Comparison of ENCODE assay signal across 8 cellular contexts in genomic region chr12:6613015-6613775, GRCh38. TPM values are rescaled to one million over a fixed set of nuclear protein-coding genes. Genes with fewer than 3 reads are reported as not detected.
A peak's percentile ranks its signal among the peaks of the same experiment; 100 is the strongest.
DNase-seq lines count a peak whose midpoint lies in the region; ATAC-seq and TF ChIP-seq lines count a peak whose summit lies in the region.

No MANE protein-coding gene starts in this region.

- no peaks in the 10 kb centered on the region for H3K9me3 ChIP-seq in Loucy (ENCODE audit: insufficient read depth, low read depth, low read length)
- H3K9me3 ChIP-seq in liver (ENCODE audit: control insufficient read depth in 4 of 4, low read length in 3 of 4), result no peaks in the 10 kb centered on the region
- no peaks in the 10 kb centered on the region for H3K9me3 ChIP-seq in stomach

- H3K27me3 ChIP-seq in Loucy (ENCODE audit: insufficient read depth, low read length, poor library complexity, severe bottlenecking) (no peaks in the 10 kb centered on the region), liver (ENCODE audit: control insufficient read depth in 4 of 4, insufficient read depth in 4 of 4, low read length in 3 of 4) (no peaks in the 10 kb centered on the region), stomach (no peaks in the 10 kb centered on the region)

- no peak for TF ChIP-seq RAD21 in liver (IDR thresholded peaks at IDR 0.05)

- H3K36me3 ChIP-seq in Loucy (ENCODE audit: insufficient read depth, low read length) (no peaks in the 10 kb centered on the region), liver (ENCODE audit: control insufficient read depth in 4 of 4, insufficient read depth in 3 of 4, low read depth in 1 of 4, low read length in 3 of 4) (no peaks in the 10 kb centered on the region), stomach (no peaks in the 10 kb centered on the region)

- WGBS in liver, result 42% methylated on average over 17 of the region's 17 CpGs
- WGBS in stomach, 5 donors, result 0 to 4% (median 3%) methylated on average over 16 to 17 of the region's 17 CpGs

- no peaks in the 10 kb centered on the region for H3K9me2 ChIP-seq in Loucy (replicated peaks; ENCODE audit: low read depth, low read length)

- TF ChIP-seq CTCF in Loucy (conservative IDR thresholded peaks at IDR 0.05; ENCODE audit: low read length), result no peak
- no peak for TF ChIP-seq CTCF in liver (IDR thresholded peaks at IDR 0.05; ENCODE audit: low read depth, low read length, missing input control)
- peak in 1 of 7 experiments; percentile 5 for TF ChIP-seq CTCF in stomach (IDR thresholded peaks at IDR 0.05)

- H3F3A ChIP-seq in Loucy (ENCODE audit: low read depth), result peaks cover 47% of the 10 kb centered on the region

- H3K4me3 ChIP-seq in Loucy (ENCODE audit: low read length, poor library complexity, severe bottlenecking) (peak overlapping the region; percentile 69), liver (ENCODE audit: low read depth in 1 of 3, low read length in 3 of 3) (no peak overlapping the region), stomach (peak overlapping the region; percentile 15 to 37 (median 20))

- peak overlapping the region; percentile 93 for H3K9ac ChIP-seq in Loucy (ENCODE audit: low read depth, low read length, poor library complexity, severe bottlenecking)
- no peak overlapping the region for H3K9ac ChIP-seq in liver (ENCODE audit: low read depth in 1 of 2, low read length in 2 of 2)

- no peaks in the 10 kb centered on the region for H4K20me1 ChIP-seq in Loucy (ENCODE audit: insufficient read depth, low read length, poor library complexity, severe bottlenecking)

- TF ChIP-seq POLR2A in stomach (IDR thresholded peaks at IDR 0.05) (no peak), GM18505 (IDR thresholded peaks at IDR 0.05; ENCODE audit: borderline replicate concordance, extremely low read depth, insufficient read depth, insufficient read length) (no peak)

- ATAC-seq in GM18505 (IDR thresholded peaks at IDR 0.05; ENCODE audit: unreplicated experiment), result no peak
- no peak for ATAC-seq in GM18861 (IDR thresholded peaks at IDR 0.05; ENCODE audit: unreplicated experiment)

- H3K27ac ChIP-seq in liver (ENCODE audit: low read depth in 1 of 2, low read length in 2 of 2) (peak overlapping the region; percentile 36 to 61), stomach (peak overlapping the region; percentile 69 to 94 (median 91))

- H3K4me1 ChIP-seq in Loucy (ENCODE audit: insufficient read depth, low read length, poor library complexity, severe bottlenecking), result peaks cover 48% of the 10 kb centered on the region
- H3K4me1 ChIP-seq in liver (ENCODE audit: control insufficient read depth in 4 of 4, insufficient read depth in 4 of 4, low read length in 3 of 4), result peaks cover 13 to 19% (median 16%) of the 10 kb centered on the region in 4 donors
- peaks cover 29 to 48% (median 37%) of the 10 kb centered on the region in 4 donors for H3K4me1 ChIP-seq in stomach

- DNase-seq in DMS79 (lab: John Stamatoyannopoulos, UW) (peak; percentile 90), RPMI7951 (ENCODE audit: low read depth) (peak; percentile 89), dermis blood vessel endothelial cell (peak; percentile 43), stomach (peak; percentile 79)

- H3K79me2 ChIP-seq in Loucy (ENCODE audit: insufficient read depth, low read length), result 0 out of 2 replicates have a peak, but pooled peaks cover 4% of the 10 kb centered on the region

- no peak overlapping the region; the same call in 1 of the 2 replicates for H2AFZ ChIP-seq in Loucy (ENCODE audit: low read length)

- intact Hi-C loops in stomach (cut with DNase I; ENCODE audit: low total_unique reads), result no loop called here

- TF ChIP-seq EP300 in stomach (IDR thresholded peaks at IDR 0.05), result no peak

- H3K4me2 ChIP-seq in Loucy (ENCODE audit: low read depth, low read length, poor library complexity, severe bottlenecking), result peak overlapping the region; percentile 97

TF ChIP-seq in liver, 16 proteins besides CTCF, POLR2A, EP300 and RAD21:
- TF ChIP-seq SP1 (IDR thresholded peaks at IDR 0.05) (no peak), FOXA1 (IDR thresholded peaks at IDR 0.05) (no peak), ATF3 (IDR thresholded peaks at IDR 0.05) (no peak)

RNA-seq across cellular contexts. Expression of gene CHD4, which starts 6.0 kb away (rescaled TPM):
- total RNA-seq in RPMI7951 (2014; rRNA removed; shearing (Covaris generic)), result 167 and 180 TPM in 2 replicates
- 213 and 302 TPM in 2 replicates for total RNA-seq in dermis blood vessel endothelial cell
- 100 to 1,000 TPM; 101 TPM for total RNA-seq in liver
- polyA plus RNA-seq in liver, result 10 to 100 TPM; 53.6 to 53.8 TPM
- 100 to 1,000 TPM; 169 to 315 (median 202) TPM for total RNA-seq in stomach
- polyA plus RNA-seq in stomach, result 100 to 1,000 TPM; 105 to 139 (median 111) TPM

RNA-seq across cellular contexts. Expression of gene LPAR5, which starts 22.6 kb away (rescaled TPM):
- total RNA-seq in RPMI7951 (2014; rRNA removed; shearing (Covaris generic)), result not detected in 2 replicates
- total RNA-seq in dermis blood vessel endothelial cell, result not detected in 2 replicates
- total RNA-seq in liver, result 1 to 10 TPM in 1 of 2 donors, under 1 TPM in 1; 0.84 to 2.0 TPM
- polyA plus RNA-seq in liver, result 1 to 10 TPM in 1 of 2 donors, under 1 TPM in 1; 0.58 to 1.3 TPM
- 10 to 100 TPM in 1 of 5 donors, 1 to 10 TPM in 4; 1.3 to 33.0 (median 5.8) TPM for total RNA-seq in stomach
- polyA plus RNA-seq in stomach, result 1 to 10 TPM; 2.0 to 5.6 (median 3.5) TPM

RNA-seq across cellular contexts. Expression of gene ACRBP, which starts 34.0 kb away (rescaled TPM):
- 0.48 TPM in 1 of 2 replicates, not detected in the other for total RNA-seq in RPMI7951 (2014; rRNA removed; shearing (Covaris generic))
- total RNA-seq in dermis blood vessel endothelial cell, result 0.42 and 1.5 TPM in 2 replicates
- total RNA-seq in liver, result 1 to 10 TPM in 1 of 2 donors, under 1 TPM in 1; 0.50 to 1.5 TPM
- polyA plus RNA-seq in liver, result under 1 TPM; 0.39 to 0.80 TPM
- 1 to 10 TPM in 2 of 5 donors, not detected in 3; 2.2 to 6.4 TPM for total RNA-seq in stomach
- 1 to 10 TPM in 2 of 3 donors, under 1 TPM in 1; 0.31 to 1.6 (median 1.1) TPM for polyA plus RNA-seq in stomach

RNA-seq across cellular contexts. Expression of gene NOP2, which starts 45.1 kb away (rescaled TPM):
- 14.2 and 17.8 TPM in 2 replicates for total RNA-seq in RPMI7951 (2014; rRNA removed; shearing (Covaris generic))
- total RNA-seq in dermis blood vessel endothelial cell, result 15.5 and 19.3 TPM in 2 replicates
- 10 to 100 TPM in 1 of 2 donors, 1 to 10 TPM in 1; 4.8 to 22.3 TPM for total RNA-seq in liver
- polyA plus RNA-seq in liver, result 10 to 100 TPM; 12.5 to 15.6 TPM
- 100 to 1,000 TPM in 1 of 5 donors, 10 to 100 TPM in 4; 16.3 to 231 (median 30.0) TPM for total RNA-seq in stomach
- polyA plus RNA-seq in stomach, result 10 to 100 TPM; 19.5 to 27.4 (median 19.7) TPM

RNA-seq across cellular contexts. Expression of gene ING4, which starts 49.7 kb away (rescaled TPM):
- total RNA-seq in RPMI7951 (2014; rRNA removed; shearing (Covaris generic)), result 32.7 and 33.3 TPM in 2 replicates
- total RNA-seq in dermis blood vessel endothelial cell, result 44.0 and 61.1 TPM in 2 replicates
- 10 to 100 TPM; 14.9 to 15.5 TPM for total RNA-seq in liver
- 10 to 100 TPM; 13.9 to 18.1 TPM for polyA plus RNA-seq in liver
- 10 to 100 TPM in 4 of 5 donors, 1 to 10 TPM in 1; 8.7 to 51.8 (median 33.5) TPM for total RNA-seq in stomach
- 10 to 100 TPM; 25.5 to 53.6 (median 43.6) TPM for polyA plus RNA-seq in stomach

Comparison
In these comparisons a context has a peak if more than half of its experiments do, and no peak if none do; other contexts are left out.
1. H3K4me3 ChIP-seq: peak in Loucy (single experiment) and stomach (4 of 4); none in liver (0 of 3).
2. Peak in every context shown above with its lines, with median percentiles within 50 percentile points of each other: DNase-seq.